18 cellular contexts compared by ENCODE assay signal in the genomic region with DNA sequence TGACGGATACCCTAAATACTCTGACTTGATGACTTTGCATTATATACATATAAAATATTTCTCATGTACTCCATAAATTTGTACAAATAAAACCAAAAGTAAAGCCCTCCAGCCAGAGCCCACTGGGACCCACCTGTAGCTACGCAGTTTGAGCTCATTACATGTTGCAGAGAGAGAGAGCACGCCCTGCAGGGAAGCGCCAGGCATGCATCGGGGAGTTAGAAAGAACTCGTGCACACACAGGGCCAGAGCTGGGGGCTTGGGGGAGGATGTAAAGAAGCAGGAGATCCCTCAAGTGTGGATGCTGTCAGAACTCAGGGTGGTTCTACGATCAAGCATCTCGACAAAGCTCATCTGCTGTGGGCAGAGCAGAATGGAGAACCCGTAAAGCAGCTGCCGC.
"Had no signal": no experiment of that assay in that cellular context is flagged by ENCODE, and none has a peak within 500 bp of the region (broad histone marks: within the 10 kb centered on the region; RNA-seq: fewer than 3 reads in every experiment).

No MANE protein-coding gene starts in this region.

- H3K4me1 ChIP-seq: left lung, psoas muscle had no signal

- H3K27ac Mint-ChIP-seq: activated CD4-positive, alpha-beta T cell treated with anti-CD3 and anti-CD28 coated beads, Interleukin-2, amount 10 ng/mL, durations not matched to agents 7 days and 5 days; activated T-helper 1 cell treated with anti-CD3 and anti-CD28 coated beads, Interleukin-12 subunit alpha, Interleukin-12 subunit beta, Interleukin-2, Interleukin-4 antibody, amounts not matched to agents 30 ng/mL and 10 ng/mL and 1 ng/mL, durations not matched to agents 14 hours and 24 hours and 36 hours; stimulated activated effector memory CD8-positive, alpha-beta T cell treated with anti-CD3 and anti-CD28 coated beads, Interleukin-12 subunit alpha, Interleukin-12 subunit beta, amount 100 ng/mL, for 72 hours; T-helper 1 cell treated with Interleukin-12 subunit alpha and Interleukin-12 subunit beta and Interleukin-4 antibody, amounts not matched to agents 30 μg/mL and 1 μg/mL, for 36 hours had no signal

- H3K36me3 Mint-ChIP-seq: stimulated activated effector memory CD8-positive, alpha-beta T cell treated with anti-CD3 and anti-CD28 coated beads, Interleukin-12 subunit alpha, Interleukin-12 subunit beta, amount 100 ng/mL, for 72 hours had no signal

- H3K9me3 Mint-ChIP-seq: activated CD4-positive, alpha-beta T cell treated with anti-CD3 and anti-CD28 coated beads, Interleukin-2, amount 10 ng/mL, durations not matched to agents 7 days and 5 days; activated T-helper 1 cell treated with anti-CD3 and anti-CD28 coated beads, Interleukin-12 subunit alpha, Interleukin-12 subunit beta, Interleukin-2, Interleukin-4 antibody, amounts not matched to agents 30 ng/mL and 10 ng/mL and 1 ng/mL, durations not matched to agents 14 hours and 24 hours and 36 hours; stimulated activated effector memory CD8-positive, alpha-beta T cell treated with anti-CD3 and anti-CD28 coated beads, Interleukin-12 subunit alpha, Interleukin-12 subunit beta, amount 100 ng/mL, for 72 hours; T-helper 1 cell treated with Interleukin-12 subunit alpha and Interleukin-12 subunit beta and Interleukin-4 antibody, amounts not matched to agents 30 μg/mL and 1 μg/mL, for 36 hours had no signal

- H3K27ac ChIP-seq: body of pancreas, dorsolateral prefrontal cortex, left lung, psoas muscle, testis, upper lobe of left lung had no signal

- DNase-seq: activated CD4-positive, alpha-beta T cell treated with anti-CD3 and anti-CD28 coated beads, Interleukin-2, amount 10 ng/mL, durations not matched to agents 7 days and 5 days; activated naive CD4-positive, alpha-beta T cell; body of pancreas; erythroblast; hypothalamus; kidney; psoas muscle; stimulated activated CD4-positive, alpha-beta T cell treated with anti-CD3 and anti-CD28 coated beads, Interleukin-4, amount 100 ng/mL, for 1 hour had no signal

- H3K4me1 Mint-ChIP-seq: activated CD4-positive, alpha-beta T cell treated with anti-CD3 and anti-CD28 coated beads, Interleukin-2, amount 10 ng/mL, durations not matched to agents 7 days and 5 days; stimulated activated effector memory CD8-positive, alpha-beta T cell treated with anti-CD3 and anti-CD28 coated beads, Interleukin-12 subunit alpha, Interleukin-12 subunit beta, amount 100 ng/mL, for 72 hours had no signal

- H3K4me3 ChIP-seq: body of pancreas, dorsolateral prefrontal cortex, left lung, psoas muscle, smooth muscle cell, testis, upper lobe of left lung had no signal

- H3K36me3 ChIP-seq: left lung, upper lobe of left lung had no signal

- H3K9me3 ChIP-seq: body of pancreas, left lung, testis, upper lobe of left lung had no signal

- H3K4me3 Mint-ChIP-seq: activated CD4-positive, alpha-beta T cell treated with anti-CD3 and anti-CD28 coated beads, Interleukin-2, amount 10 ng/mL, durations not matched to agents 7 days and 5 days; activated T-helper 1 cell treated with anti-CD3 and anti-CD28 coated beads, Interleukin-12 subunit alpha, Interleukin-12 subunit beta, Interleukin-2, Interleukin-4 antibody, amounts not matched to agents 30 ng/mL and 10 ng/mL and 1 ng/mL, durations not matched to agents 14 hours and 24 hours and 36 hours; stimulated activated effector memory CD8-positive, alpha-beta T cell treated with anti-CD3 and anti-CD28 coated beads, Interleukin-12 subunit alpha, Interleukin-12 subunit beta, amount 100 ng/mL, for 72 hours; T-helper 1 cell treated with Interleukin-12 subunit alpha and Interleukin-12 subunit beta and Interleukin-4 antibody, amounts not matched to agents 30 μg/mL and 1 μg/mL, for 36 hours had no signal

- H3K27me3 ChIP-seq: testis had no signal

- ATAC-seq: activated CD4-positive, CD25-positive, alpha-beta regulatory T cell treated with anti-CD3 and anti-CD28 coated beads, Interleukin-2, amount 50 U/mL, for 24 hours; body of pancreas; left lung; psoas muscle; sciatic nerve; stimulated activated effector memory CD8-positive, alpha-beta T cell treated with anti-CD3 and anti-CD28 coated beads, Interleukin-12 subunit alpha, Interleukin-12 subunit beta, amount 100 ng/mL, for 72 hours had no signal
